Comparison of ENCODE assay signal across 11 cellular contexts in genomic region chr7:129118182-129118581, GRCh38. TPM values are rescaled to one million over a fixed set of nuclear protein-coding genes. Genes with fewer than 3 reads are reported as not detected.
"Had no signal": no experiment of that assay in that cellular context is flagged by ENCODE, and none has a peak within 500 bp of the region (broad histone marks: within the 10 kb centered on the region; RNA-seq: fewer than 3 reads in every experiment).

No MANE protein-coding gene starts in this region.

- H3K36me3 ChIP-seq: HAP-1 had no signal

- H3K27ac ChIP-seq: GM23248 had no signal

- H3K4me3 ChIP-seq: GM23248, GM23338, HAP-1 had no signal

- H3K9ac ChIP-seq: GM23248 had no signal

- H3K4me2 ChIP-seq: GM23338 had no signal

- DNase-seq: GM23248, GOT3, H7, H9, HCEC 1CT, HFFc6 had no signal

- FAIRE-seq: H1, H54 had no signal

- H2AFZ ChIP-seq: GM23248, GM23338 had no signal

- H3K4me1 ChIP-seq: HAP-1 had no signal

- ATAC-seq: GM23338, HCT116 had no signal

RNA-seq across cellular contexts. Expression of gene TSPAN33, which starts 26.3 kb away (rescaled TPM):
- polyA plus RNA-seq: GM23248 had no signal
